Comparison of ENCODE assay signal across 21 cellular contexts in genomic region chr2:58794103-58794502, GRCh38.
DNase-seq lines count a peak whose midpoint lies in the region; ATAC-seq and FAIRE-seq lines count a peak whose summit lies in the region.
"Had no signal": no experiment of that assay in that cellular context is flagged by ENCODE, and none has a peak within 500 bp of the region (broad histone marks: within the 10 kb centered on the region; RNA-seq: fewer than 3 reads in every experiment).

No MANE protein-coding gene starts in this region.

- ATAC-seq in GM19351 (IDR thresholded peaks at IDR 0.05; ENCODE audit: unreplicated experiment) (peak; percentile 78), HG02852 (IDR thresholded peaks at IDR 0.05; ENCODE audit: unreplicated experiment) (peak; percentile 69), HG03442 (IDR thresholded peaks at IDR 0.05; ENCODE audit: unreplicated experiment) (peak; percentile 57), HG03378 (IDR thresholded peaks at IDR 0.05; ENCODE audit: unreplicated experiment) (no peak)
- ATAC-seq: GM23338, Right ventricle myocardium inferior had no signal

- peak; percentile 31 for FAIRE-seq in G401.6 (lab: Jason Lieb, UNC)
- FAIRE-seq: GM18507 had no signal

- no peak for DNase-seq in anterior cingulate cortex (lab: John Stamatoyannopoulos, UW)
- no peak for DNase-seq in midbrain (lab: John Stamatoyannopoulos, UW)
- DNase-seq in NCI-H748 treated with DMSO at 0.1 percent for 48 hours (lab: John Stamatoyannopoulos, UW): no peak
- DNase-seq: 8988T; CD4-positive, alpha-beta memory T cell; DND-41; Karpas-422; MV-4-11; NCI-H1105 treated with DMSO at 0.1 percent for 48 hours; NCI-H2029 treated with DMSO at 0.1 percent for 48 hours; NCI-H2171; NCI-H524 treated with DMSO at 0.1 percent for 48 hours; T-helper 9 cell had no signal
